In the genomic region with DNA sequence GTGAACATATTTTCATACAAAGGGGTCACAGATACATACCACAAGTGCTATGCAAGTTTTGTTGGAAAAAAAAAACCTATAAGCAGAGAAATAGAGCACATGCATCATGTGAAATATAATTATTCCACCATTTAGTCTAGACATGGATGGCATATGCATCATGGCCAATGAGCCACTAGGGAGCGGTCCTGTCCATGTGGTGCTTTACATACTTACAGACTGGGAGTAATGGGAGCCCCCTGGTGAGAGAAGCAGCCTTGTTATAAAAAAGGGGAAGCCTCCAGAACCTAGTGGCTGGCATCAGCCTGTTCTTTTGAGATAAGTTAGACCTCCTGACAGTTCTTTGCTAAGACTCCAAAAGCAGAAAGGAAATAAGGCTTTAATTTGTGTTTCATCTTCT, we compare ENCODE assay signal across 9 cellular contexts.
A peak's percentile ranks its signal among the peaks of the same experiment; 100 is the strongest.
DNase-seq lines count a peak whose midpoint lies in the region; ATAC-seq and TF ChIP-seq lines count a peak whose summit lies in the region.
"Had no signal": no experiment of that assay in that cellular context is flagged by ENCODE, and none has a peak within 500 bp of the region (broad histone marks: within the 10 kb centered on the region; RNA-seq: fewer than 3 reads in every experiment).

No MANE protein-coding gene starts in this region.

- no peak overlapping the region for H3K27ac ChIP-seq in adrenal gland

- TF ChIP-seq POLR2A in NB4 (IDR thresholded peaks at IDR 0.05; ENCODE audit: extremely low read depth, insufficient read length): no peak
- no peak for TF ChIP-seq POLR2A in adrenal gland (IDR thresholded peaks at IDR 0.05)

- TF ChIP-seq CTCF in NB4 (IDR thresholded peaks at IDR 0.05; ENCODE audit: low read depth, low read length) (peak; percentile 65), adrenal gland (IDR thresholded peaks at IDR 0.05) (peak in 2 of 6 experiments; percentile 5 to 22), nephron progenitor cell (IDR thresholded peaks at IDR 0.05) (peak; percentile 38)

- intact Hi-C loops in adrenal gland (cut with DNase I): no loop called here
- intact Hi-C loops in left cardiac atrium (cut with DNase I): no loop called here

- H3K27me3 ChIP-seq in adrenal gland: no peaks in the 10 kb centered on the region

- 71 to 84% (median 73%) methylated on average over 1 of the region's 1 CpG for WGBS in adrenal gland, 4 donors

- no peaks in the 10 kb centered on the region for H3K4me1 ChIP-seq in adrenal gland (replicated peaks in 1 of 2)

- H3K27me3 Mint-ChIP-seq in nephron progenitor cell (ENCODE audit: low read depth, poor library complexity): no peaks in the 10 kb centered on the region
- no peaks in the 10 kb centered on the region for H3K27me3 Mint-ChIP-seq in activated CD4-positive, alpha-beta memory T cell treated with anti-CD3 and anti-CD28 coated beads, Interleukin-2, amount 10 ng/mL, durations not matched to agents 7 days and 5 days

- no peaks in the 10 kb centered on the region for H3K9me3 Mint-ChIP-seq in nephron progenitor cell
- peaks cover 7% of the 10 kb centered on the region for H3K9me3 Mint-ChIP-seq in activated CD4-positive, alpha-beta memory T cell treated with anti-CD3 and anti-CD28 coated beads, Interleukin-2, amount 10 ng/mL, durations not matched to agents 7 days and 5 days

- no peak overlapping the region for H3K27ac Mint-ChIP-seq in nephron progenitor cell
- no peak overlapping the region for H3K27ac Mint-ChIP-seq in activated CD4-positive, alpha-beta memory T cell treated with anti-CD3 and anti-CD28 coated beads, Interleukin-2, amount 10 ng/mL, durations not matched to agents 7 days and 5 days

- peak; percentile 50 for ATAC-seq in GM21825 (IDR thresholded peaks at IDR 0.05; ENCODE audit: unreplicated experiment)
- no peak for ATAC-seq in left cardiac atrium
- ATAC-seq in GM19467 (IDR thresholded peaks at IDR 0.05; ENCODE audit: unreplicated experiment): no peak

- H3K4me3 ChIP-seq in NB4 (ENCODE audit: low read depth, low read length) (no peak overlapping the region), adrenal gland (no peak overlapping the region)

- no peaks in the 10 kb centered on the region for H3K36me3 Mint-ChIP-seq in nephron progenitor cell (ENCODE audit: low read depth)
- H3K36me3 Mint-ChIP-seq in activated CD4-positive, alpha-beta memory T cell treated with anti-CD3 and anti-CD28 coated beads, Interleukin-2, amount 10 ng/mL, durations not matched to agents 7 days and 5 days (ENCODE audit: low read depth): no peaks in the 10 kb centered on the region

- H3K4me3 Mint-ChIP-seq in nephron progenitor cell: no peak overlapping the region
- H3K4me3 Mint-ChIP-seq in activated CD4-positive, alpha-beta memory T cell treated with anti-CD3 and anti-CD28 coated beads, Interleukin-2, amount 10 ng/mL, durations not matched to agents 7 days and 5 days: no peak overlapping the region

- DNase-seq in NB4 (ENCODE audit: low read depth) (peak; percentile 93), adrenal gland (peak in 4 of 7 donors; percentile 13 to 21 (median 18)), nephron progenitor cell (peak; percentile 12), GM19240 (ENCODE audit: insufficient read length, low spot score) (no peak), left cardiac atrium (no peak)
- DNase-seq in activated CD4-positive, alpha-beta memory T cell treated with anti-CD3 and anti-CD28 coated beads, Interleukin-2, amount 10 ng/mL, durations not matched to agents 7 days and 5 days: no peak
- DNase-seq: NCI-H2171 had no signal

- CTCF ChIA-PET in activated CD4-positive, alpha-beta memory T cell treated with anti-CD3 and anti-CD28 coated beads, Interleukin-2, amount 10 ng/mL, durations not matched to agents 7 days and 5 days (lab: Charles Lee): no interaction called here

- H3K9me3 ChIP-seq in adrenal gland (replicated peaks in 1 of 3): no peaks in the 10 kb centered on the region

- H3K36me3 ChIP-seq in adrenal gland (replicated peaks in 1 of 2): no peaks in the 10 kb centered on the region

- POLR2A ChIA-PET in activated CD4-positive, alpha-beta memory T cell treated with anti-CD3 and anti-CD28 coated beads, Interleukin-2, amount 10 ng/mL, durations not matched to agents 7 days and 5 days (lab: Charles Lee): no interaction called here

- no peaks in the 10 kb centered on the region for H3K4me1 Mint-ChIP-seq in nephron progenitor cell
- no peaks in the 10 kb centered on the region for H3K4me1 Mint-ChIP-seq in activated CD4-positive, alpha-beta memory T cell treated with anti-CD3 and anti-CD28 coated beads, Interleukin-2, amount 10 ng/mL, durations not matched to agents 7 days and 5 days

Comparison
In these comparisons a context has a peak if more than half of its experiments do, and no peak if none do; other contexts are left out.
1. DNase-seq: peak in NB4 (single experiment), adrenal gland (4 of 7) and nephron progenitor cell (single experiment); none in GM19240 (single experiment), activated CD4-positive, alpha-beta memory T cell treated with anti-CD3 and anti-CD28 coated beads, Interleukin-2, amount 10 ng/mL, durations not matched to agents 7 days and 5 days (single experiment) and left cardiac atrium (single experiment).